Comparison of ENCODE assay signal across 10 cellular contexts in the genomic region with DNA sequence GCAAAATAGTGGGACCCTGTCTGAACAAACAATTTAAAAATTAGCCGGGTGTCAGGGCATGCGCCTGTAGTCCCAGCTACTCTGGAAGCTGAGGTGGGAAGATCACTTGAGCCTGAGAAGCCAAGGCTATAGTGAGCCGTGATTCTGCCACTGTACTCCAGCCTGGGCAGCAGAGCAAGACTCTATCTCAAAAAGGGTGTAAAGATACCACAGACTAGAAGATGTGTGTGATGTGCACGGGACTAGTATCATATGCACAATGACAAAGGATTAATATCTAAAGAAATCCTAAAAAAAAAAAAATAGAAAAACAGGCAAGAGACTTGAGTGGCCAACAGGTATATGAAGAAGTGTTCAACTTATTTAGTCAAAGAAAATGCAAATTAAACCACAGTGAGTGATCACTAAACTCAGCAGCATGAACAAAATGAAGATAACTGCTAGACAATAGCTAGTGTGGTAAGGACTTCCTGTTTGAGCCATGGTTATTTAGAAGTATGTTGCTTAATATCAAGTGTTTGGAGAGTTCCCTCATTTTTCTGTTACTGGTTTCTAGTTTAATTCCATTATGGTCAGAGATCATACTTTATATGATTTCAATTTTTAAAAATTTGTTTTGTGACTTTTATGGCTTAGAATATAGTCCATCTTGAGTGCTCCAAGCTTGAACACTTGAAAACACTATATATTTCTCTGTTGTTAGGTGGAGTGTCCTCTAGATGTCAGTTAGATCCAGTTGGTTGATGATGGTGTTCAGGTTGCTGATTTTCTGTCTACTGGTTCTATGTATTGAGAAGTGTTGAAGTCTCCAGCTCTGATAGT. TPM values are rescaled to one million over a fixed set of nuclear protein-coding genes. Genes with fewer than 3 reads are reported as not detected.
DNase-seq lines count a peak whose midpoint lies in the region; ATAC-seq and TF ChIP-seq lines count a peak whose summit lies in the region.
"Had no signal": no experiment of that assay in that cellular context is flagged by ENCODE, and none has a peak within 500 bp of the region (broad histone marks: within the 10 kb centered on the region; RNA-seq: fewer than 3 reads in every experiment).

No MANE protein-coding gene starts in this region.

- TF ChIP-seq CTCF in GM10266 (IDR thresholded peaks at IDR 0.05; ENCODE audit: control insufficient read depth, insufficient read depth, low read depth, missing control alignments), result peak; percentile 5

- peak; percentile 79 for ATAC-seq in HG02610 (IDR thresholded peaks at IDR 0.05; ENCODE audit: unreplicated experiment)
- no peak for ATAC-seq in HG02981 (IDR thresholded peaks at IDR 0.05; ENCODE audit: unreplicated experiment)

- in situ Hi-C loops in SK-MEL-5 (cut with HindIII; ENCODE audit: low pct_unique_long_range_greater_than_20kb, low sequenced_read_pairs), result no loop called here

- no peak for DNase-seq in GM10266 (ENCODE audit: extremely low spot score)
- peak; percentile 12 for DNase-seq in SK-MEL-5 (ENCODE audit: low read depth, low spot score)
- DNase-seq in islet precursor cell, result peak; percentile 16
- no peak for DNase-seq in middle frontal gyrus (ENCODE audit: extremely low spot score, low spot score)
- no peak for DNase-seq in NCI-H446 treated with DMSO at 0.1 percent for 48 hours (lab: John Stamatoyannopoulos, UW)
- DNase-seq in mucosa of gallbladder (ENCODE audit: low spot score), result no peak
- DNase-seq: dorsolateral prefrontal cortex, NCI-H526 treated with DMSO at 0.1 percent for 48 hours had no signal

RNA-seq across cellular contexts. Expression of gene SLX4, which starts 14.7 kb away (rescaled TPM):
- total RNA-seq in SK-MEL-5 (2014; rRNA removed; shearing (Covaris generic)), result 1.8 and 2.0 TPM in 2 replicates
- polyA plus RNA-seq in SK-MEL-5 (2015; cell fraction: cytosol; rRNA removed), result 4.1 and 6.8 TPM in 2 replicates
- polyA plus RNA-seq in SK-MEL-5 (2015; cell fraction: nucleus; rRNA removed), result 8.9 and 10.4 TPM in 2 replicates
- 6.8 TPM for total RNA-seq in mucosa of gallbladder

RNA-seq across cellular contexts. Expression of gene DNASE1, which starts 28.4 kb away (rescaled TPM):
- 3.6 and 3.9 TPM in 2 replicates for total RNA-seq in SK-MEL-5 (2014; rRNA removed; shearing (Covaris generic))
- 2.7 and 4.1 TPM in 2 replicates for polyA plus RNA-seq in SK-MEL-5 (2015; cell fraction: cytosol; rRNA removed)
- 28.5 and 28.8 TPM in 2 replicates for polyA plus RNA-seq in SK-MEL-5 (2015; cell fraction: nucleus; rRNA removed)
- 24.0 TPM for total RNA-seq in mucosa of gallbladder

RNA-seq across cellular contexts. Expression of gene NLRC3, which starts 48.9 kb away (rescaled TPM):
- not detected in 2 replicates for total RNA-seq in SK-MEL-5 (2014; rRNA removed; shearing (Covaris generic))
- 0.06 TPM in 1 of 2 replicates, not detected in the other for polyA plus RNA-seq in SK-MEL-5 (2015; cell fraction: cytosol; rRNA removed)
- polyA plus RNA-seq in SK-MEL-5 (2015; cell fraction: nucleus; rRNA removed), result not detected in 2 replicates
- total RNA-seq in mucosa of gallbladder, result 4.0 TPM

Comparison
In these comparisons a context has a peak if more than half of its experiments do, and no peak if none do; other contexts are left out.
1. DNase-seq: peak in SK-MEL-5 (single experiment) and islet precursor cell (single experiment); none in GM10266 (single experiment), middle frontal gyrus (single experiment), NCI-H446 treated with DMSO at 0.1 percent for 48 hours (single experiment) and mucosa of gallbladder (single experiment).